8 cellular contexts compared by ENCODE assay signal in the genomic region with DNA sequence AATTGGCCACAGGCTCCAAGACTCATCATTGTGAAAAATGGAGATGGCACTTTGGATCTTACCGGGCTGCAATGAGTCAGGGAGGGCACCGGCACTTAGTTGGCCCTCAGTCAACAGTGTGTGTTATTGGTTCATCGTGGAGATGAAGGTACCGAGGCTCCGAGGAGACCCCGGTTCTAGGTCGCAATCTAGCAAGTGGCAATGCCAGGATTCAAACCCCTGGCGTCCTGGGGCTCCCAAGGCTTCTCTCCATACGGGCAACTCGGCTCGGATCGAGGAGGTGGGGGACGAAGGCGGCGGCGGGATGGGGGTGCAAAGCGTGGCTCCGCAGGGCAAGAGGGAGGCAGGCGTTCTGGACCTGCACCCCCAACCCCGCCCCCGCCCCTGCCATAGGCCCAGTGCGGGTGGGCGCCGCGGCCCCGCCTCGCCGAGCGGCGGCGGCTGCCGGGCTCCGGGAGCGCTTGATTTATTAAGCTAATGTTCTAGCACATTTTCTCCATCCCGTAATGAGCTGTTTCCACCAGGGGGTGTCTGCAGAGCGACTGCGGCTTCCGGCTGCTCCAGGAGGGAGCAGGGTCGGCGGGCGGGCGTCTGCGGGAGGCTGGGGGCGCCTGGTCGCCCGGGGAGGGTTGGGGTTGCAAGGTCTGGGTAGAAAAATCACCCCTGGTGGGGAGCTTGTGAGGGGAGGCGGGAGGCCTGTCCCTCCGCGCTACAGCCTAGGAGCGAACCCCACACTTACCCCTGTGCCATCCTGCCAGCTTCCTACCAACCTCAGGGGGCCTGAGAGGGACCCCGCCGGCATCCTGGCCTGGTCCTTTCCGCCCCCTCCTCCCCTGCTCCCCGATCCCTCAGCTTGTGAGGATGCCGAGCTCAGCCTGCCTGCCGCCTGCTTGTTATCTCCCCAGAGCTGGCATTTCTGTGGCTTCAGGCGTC. TPM values are rescaled to one million over a fixed set of nuclear protein-coding genes. Genes with fewer than 3 reads are reported as not detected.
A peak's percentile ranks its signal among the peaks of the same experiment; 100 is the strongest.
DNase-seq lines count a peak whose midpoint lies in the region; ATAC-seq, FAIRE-seq and TF ChIP-seq lines count a peak whose summit lies in the region.

No MANE protein-coding gene starts in this region.

- TF ChIP-seq CTCF in A549 (IDR thresholded peaks at IDR 0.05) (peak; percentile 30; the same call in 2 of the 3 replicates), Panc1 (IDR thresholded peaks at IDR 0.05) (peak; percentile 73; the same call in 1 of the 2 replicates)

- DNase-seq in A549 (ENCODE audit: low read depth in 1 of 2, low spot score in 1 of 2): peak in 1 of 2 experiments; percentile 37
- DNase-seq in G401 (ENCODE audit: low spot score): peak; percentile 50
- DNase-seq in Panc1 (ENCODE audit: low read depth, low spot score): no peak
- peak; percentile 45 for DNase-seq in cerebellum (ENCODE audit: low spot score)
- peak; percentile 51 to 53 for DNase-seq in left colon

- CTCF ChIA-PET in A549 (lab: Yijun Ruan, JAX) (interaction anchor here (0.5 to 1.3 kb wide), 13 partner anchors 10 to 428 kb away, joined by 3 to 5 read pairs (median 4); partner anchors contain the start of gene ACOT11), Panc1 (lab: Charles Lee) (interaction anchor here (0.6 to 1.4 kb wide), 9 partner anchors 15 to 523 kb away, joined by 3 to 4 read pairs (median 3); no protein-coding TSS in a partner anchor)

- intact Hi-C loops in Panc1 (cut with micrococcal nuclease; ENCODE audit: unreplicated experiment): loop anchor here (5.0 kb wide), 1 partner anchor 313 kb away; no protein-coding TSS in a partner anchor
- intact Hi-C loops in left colon (cut with DNase I, micrococcal nuclease): loop anchor here (10.0 kb wide), 2 partner anchors 315 to 375 kb away; no protein-coding TSS in a partner anchor

- H3K36me3 ChIP-seq in Panc1 (ENCODE audit: control insufficient read depth, insufficient read depth, low read length) (no peaks in the 10 kb centered on the region), subcutaneous abdominal adipose tissue (ENCODE audit: control insufficient read depth in 5 of 5, insufficient read depth in 5 of 5, low read length in 5 of 5) (no peaks in the 10 kb centered on the region)

- WGBS in A549 (ENCODE audit: missing lambda C conversion rate): 28% methylated on average over 13 of the region's 57 CpGs

- no TSS peak for BruUV-seq in Panc1 (replicated peaks; lab: Mats Ljungman, UMichigan)

- in situ Hi-C loops in G401 (cut with HindIII; ENCODE audit: low sequenced_read_pairs) (no loop called here), Panc1 (cut with HindIII; ENCODE audit: low pct_unique_long_range_greater_than_20kb, low sequenced_read_pairs) (no loop called here)

- peak; percentile 56 to 86; a peak in 5 of 6 replicates for ATAC-seq in A549
- peak; percentile 91 for ATAC-seq in Panc1
- ATAC-seq in left colon: peak; percentile 82
- no peak for ATAC-seq in HG03460 (IDR thresholded peaks at IDR 0.05; ENCODE audit: unreplicated experiment)
- ATAC-seq in GM18907 (IDR thresholded peaks at IDR 0.05; ENCODE audit: unreplicated experiment): no peak

- H3K27me3 ChIP-seq in Panc1 (ENCODE audit: control insufficient read depth, insufficient read depth, low read length): 0 out of 2 replicates have a peak, but pooled peaks cover 2% of the 10 kb centered on the region
- peaks cover 9 to 40% (median 31%) of the 10 kb centered on the region in 5 donors for H3K27me3 ChIP-seq in subcutaneous abdominal adipose tissue (ENCODE audit: control insufficient read depth in 5 of 5, insufficient read depth in 4 of 5, low read length in 5 of 5)

- peak overlapping the region; percentile 95 for H3K4me2 ChIP-seq in A549

- TF ChIP-seq EP300 in A549 (IDR thresholded peaks at IDR 0.05): no peak

- H3K4me1 ChIP-seq in A549 (0 out of 3 replicates have a peak, but pooled peaks cover 2% of the 10 kb centered on the region), Panc1 (ENCODE audit: control insufficient read depth, insufficient read depth, low read length) (peaks cover 5% of the 10 kb centered on the region), subcutaneous abdominal adipose tissue (ENCODE audit: control insufficient read depth in 5 of 5, insufficient read depth in 5 of 5, low read length in 5 of 5) (peaks cover 0 to 13% (median 11%) of the 10 kb centered on the region in 5 donors)

- TF ChIP-seq POLR2A in A549 (IDR thresholded peaks at IDR 0.05; ENCODE audit: low read length): no peak

- FAIRE-seq in A549 (lab: Jason Lieb, UNC): no peak

- H3K27ac ChIP-seq in A549 (peak overlapping the region; percentile 45 to 73; a peak in 5 of 6 replicates), Panc1 (ENCODE audit: low read length) (no peak overlapping the region), subcutaneous abdominal adipose tissue (ENCODE audit: low read depth, low read length) (no peak overlapping the region)

- H3K9ac ChIP-seq in subcutaneous abdominal adipose tissue (ENCODE audit: low read length in 5 of 5): no peak overlapping the region

- peak overlapping the region; percentile 44 for H3K4me3 ChIP-seq in A549
- peak overlapping the region; percentile 35 to 48 for H3K4me3 ChIP-seq in Panc1 (ENCODE audit: low read depth in 2 of 2, low read length in 2 of 2)
- H3K4me3 ChIP-seq in subcutaneous abdominal adipose tissue (ENCODE audit: low read depth in 1 of 5, low read length in 5 of 5): peak overlapping the region in 4 of 5 donors; percentile 15 to 50 (median 34)

- POLR2A ChIA-PET in A549 (lab: Yijun Ruan, JAX): no interaction called here
- POLR2A ChIA-PET in Panc1 (lab: Charles Lee): no interaction called here

- H3K9me3 ChIP-seq in A549 (no peaks in the 10 kb centered on the region), Panc1 (ENCODE audit: control insufficient read depth, insufficient read depth, low read depth, low read length) (peaks cover 2% of the 10 kb centered on the region; the same call in 1 of the 2 replicates), subcutaneous abdominal adipose tissue (ENCODE audit: control insufficient read depth in 5 of 5, low read length in 5 of 5) (peaks cover 0 to 9% (median 5%) of the 10 kb centered on the region in 5 donors)

- TF ChIP-seq RAD21 in A549 (conservative IDR thresholded peaks at IDR 0.05 in 1 of 2, IDR thresholded peaks at IDR 0.05 in 1 of 2): no peak

TF ChIP-seq in A549, 52 proteins besides CTCF, POLR2A, EP300 and RAD21:
- TF ChIP-seq ZC3H11A (IDR thresholded peaks at IDR 0.05): no peak
- no peak for TF ChIP-seq KDM1A (IDR thresholded peaks at IDR 0.05; ENCODE audit: low read depth)
- TF ChIP-seq MAX (IDR thresholded peaks at IDR 0.05): no peak
- 0 out of 3 replicates have a peak, but pooled peaks have one; percentile 40 for TF ChIP-seq SMC3 (IDR thresholded peaks at IDR 0.05)
- TF ChIP-seq MYC (IDR thresholded peaks at IDR 0.05; ENCODE audit: borderline replicate concordance, low read length): no peak
- no peak for TF ChIP-seq EHMT2 (IDR thresholded peaks at IDR 0.05; ENCODE audit: low read depth)
- no peak for TF ChIP-seq EHF (CRISPR knock-in tag; IDR thresholded peaks at IDR 0.05)
- TF ChIP-seq RCOR1 (IDR thresholded peaks at IDR 0.05; ENCODE audit: low read depth, low read length): no peak

RNA-seq across cellular contexts. Expression of gene ACOT11, which starts 48.7 kb away (rescaled TPM):
- polyA plus RNA-seq in A549 (2011; rRNA removed) (1.7 and 2.0 TPM in 2 replicates), A549 (2017; fragmentation: RNase III; extraction: RNeasy Plus Mini Kit Qiagen cat#74134 plus additional on column Dnase treatment) (1.5 to 1.8 TPM (median 1.7 TPM) in 3 replicates)
- polyA plus RNA-seq in A549 (2012; cell fraction: cytosol; rRNA removed): 2.2 and 2.8 TPM in 2 replicates
- 7.0 and 9.9 TPM in 2 replicates for polyA plus RNA-seq in A549 (2012; cell fraction: nucleus; rRNA removed)
- polyA minus RNA-seq in A549 (2011; rRNA and poly(A)+ RNA removed): 2.6 and 2.8 TPM in 2 replicates
- 7.1 and 13.6 TPM in 2 replicates for total RNA-seq in G401 (2014; rRNA removed; shearing (Covaris generic))
- total RNA-seq in Panc1 (2021; ENCODE audit: unreplicated experiment) (1.9 TPM), cerebellum (6.4 TPM), left colon (10 to 100 TPM; 59.7 to 77.0 TPM)
- polyA plus RNA-seq in Panc1 (2012; ENCODE audit: insufficient read length): 1.6 TPM

Comparison
In these comparisons a context has a peak if more than half of its experiments do, and no peak if none do; other contexts are left out.
1. ATAC-seq: peak in A549 (2 of 2), Panc1 (single experiment) and left colon (single experiment); none in HG03460 (single experiment) and GM18907 (single experiment).
2. H3K27ac ChIP-seq: peak in A549 (2 of 2); none in Panc1 (single experiment) and subcutaneous abdominal adipose tissue (single experiment).
3. Peak in every context shown above with its lines, with median percentiles within 50 percentile points of each other: H3K4me3 ChIP-seq.